26 cellular contexts compared by ENCODE assay signal in genomic region chr7:110905773-110906566, GRCh38.
DNase-seq lines count a peak whose midpoint lies in the region; ATAC-seq and TF ChIP-seq lines count a peak whose summit lies in the region.
"Had no signal": no experiment of that assay in that cellular context is flagged by ENCODE, and none has a peak within 500 bp of the region (broad histone marks: within the 10 kb centered on the region; RNA-seq: fewer than 3 reads in every experiment).

No MANE protein-coding gene starts in this region.

- DNase-seq in activated CD4-positive, alpha-beta T cell treated with anti-CD3 and anti-CD28 coated beads for 36 hours: no peak
- no peak for DNase-seq in activated CD4-positive, alpha-beta T cell treated with anti-CD3 and anti-CD28 coated beads, Interleukin-2, amount 50 U/mL, for 4 hours
- no peak for DNase-seq in natural killer cell treated with Interleukin-12 subunit alpha and Interleukin-12 subunit beta and Interleukin-15 and Interleukin-18, amount 100 ng/mL, for 72 hours (ENCODE audit: low spot score)
- DNase-seq in natural killer cell (no peak), sciatic nerve (ENCODE audit: low spot score) (no peak), H4 (ENCODE audit: low spot score) (no peak)
- no peak for DNase-seq in activated naive CD8-positive, alpha-beta T cell treated with anti-CD3 and anti-CD28 coated beads, Interleukin-2, amount 10 ng/mL, durations not matched to agents 7 days and 5 days
- DNase-seq in stimulated activated naive CD8-positive, alpha-beta T cell treated with anti-CD3 and anti-CD28 coated beads, Interleukin-15, amount 100 ng/mL, for 72 hours: no peak
- DNase-seq: activated effector memory CD4-positive, alpha-beta T cell treated with anti-CD3 and anti-CD28 coated beads, Interleukin-2, amount 50 U/mL, for 16 hours; caudate nucleus; DND-41; erythroblast; GF-D8; hypothalamus; left colon; mammary epithelial cell; NCI-H1092; NCI-H187; NCI-H526; ovary; PC-9; SK-N-SH had no signal

- H3K36me3 Mint-ChIP-seq in activated CD4-positive, alpha-beta T cell treated with anti-CD3 and anti-CD28 coated beads for 36 hours (ENCODE audit: low read depth): peaks cover 2% of the 10 kb centered on the region
- H3K36me3 Mint-ChIP-seq in natural killer cell treated with Interleukin-12 subunit alpha and Interleukin-12 subunit beta and Interleukin-15 and Interleukin-18, amount 100 ng/mL, for 72 hours: peaks cover 5% of the 10 kb centered on the region
- peaks cover 9% of the 10 kb centered on the region for H3K36me3 Mint-ChIP-seq in natural killer cell
- H3K36me3 Mint-ChIP-seq in activated naive CD8-positive, alpha-beta T cell treated with anti-CD3 and anti-CD28 coated beads, Interleukin-2, amount 10 ng/mL, durations not matched to agents 7 days and 5 days: peaks cover 32% of the 10 kb centered on the region
- H3K36me3 Mint-ChIP-seq: IgD-negative memory B cell had no signal

- intact Hi-C loops in activated CD4-positive, alpha-beta T cell treated with anti-CD3 and anti-CD28 coated beads for 36 hours (cut with DNase I, micrococcal nuclease): no loop called here
- intact Hi-C loops in natural killer cell (cut with micrococcal nuclease) (no loop called here), sciatic nerve (cut with DNase I) (no loop called here)

- no peaks in the 10 kb centered on the region for H3K27me3 Mint-ChIP-seq in activated CD4-positive, alpha-beta T cell treated with anti-CD3 and anti-CD28 coated beads for 36 hours
- no peaks in the 10 kb centered on the region for H3K27me3 Mint-ChIP-seq in natural killer cell treated with Interleukin-12 subunit alpha and Interleukin-12 subunit beta and Interleukin-15 and Interleukin-18, amount 100 ng/mL, for 72 hours
- H3K27me3 Mint-ChIP-seq in natural killer cell (ENCODE audit: low read depth in 2 of 2): no peaks in the 10 kb centered on the region
- H3K27me3 Mint-ChIP-seq in activated naive CD8-positive, alpha-beta T cell treated with anti-CD3 and anti-CD28 coated beads, Interleukin-2, amount 10 ng/mL, durations not matched to agents 7 days and 5 days: no peaks in the 10 kb centered on the region
- no peaks in the 10 kb centered on the region for H3K27me3 Mint-ChIP-seq in stimulated activated naive CD8-positive, alpha-beta T cell treated with anti-CD3 and anti-CD28 coated beads, Interleukin-15, amount 100 ng/mL, for 72 hours
- H3K27me3 Mint-ChIP-seq: dendritic cell treated with granulocyte-macrophage colony-stimulating factor and Interleukin-4, amounts not matched to agents 40 ng/mL and 50 ng/mL, for 4 days; IgD-negative memory B cell had no signal

- CTCF ChIA-PET in activated CD4-positive, alpha-beta T cell treated with anti-CD3 and anti-CD28 coated beads for 36 hours (lab: Charles Lee): no interaction called here

- no peak overlapping the region for H3K4me3 Mint-ChIP-seq in activated CD4-positive, alpha-beta T cell treated with anti-CD3 and anti-CD28 coated beads for 36 hours
- H3K4me3 Mint-ChIP-seq in natural killer cell treated with Interleukin-12 subunit alpha and Interleukin-12 subunit beta and Interleukin-15 and Interleukin-18, amount 100 ng/mL, for 72 hours: peak overlapping the region; percentile 11
- H3K4me3 Mint-ChIP-seq in natural killer cell: no peak overlapping the region
- H3K4me3 Mint-ChIP-seq in activated naive CD8-positive, alpha-beta T cell treated with anti-CD3 and anti-CD28 coated beads, Interleukin-2, amount 10 ng/mL, durations not matched to agents 7 days and 5 days: peak overlapping the region; percentile 53
- no peak overlapping the region for H3K4me3 Mint-ChIP-seq in stimulated activated naive CD8-positive, alpha-beta T cell treated with anti-CD3 and anti-CD28 coated beads, Interleukin-15, amount 100 ng/mL, for 72 hours
- H3K4me3 Mint-ChIP-seq: dendritic cell treated with granulocyte-macrophage colony-stimulating factor and Interleukin-4, amounts not matched to agents 40 ng/mL and 50 ng/mL, for 4 days; neural crest cell had no signal

- no peak overlapping the region for H3K27ac Mint-ChIP-seq in activated CD4-positive, alpha-beta T cell treated with anti-CD3 and anti-CD28 coated beads for 36 hours
- H3K27ac Mint-ChIP-seq in natural killer cell treated with Interleukin-12 subunit alpha and Interleukin-12 subunit beta and Interleukin-15 and Interleukin-18, amount 100 ng/mL, for 72 hours: no peak overlapping the region
- no peak overlapping the region for H3K27ac Mint-ChIP-seq in natural killer cell
- H3K27ac Mint-ChIP-seq in activated naive CD8-positive, alpha-beta T cell treated with anti-CD3 and anti-CD28 coated beads, Interleukin-2, amount 10 ng/mL, durations not matched to agents 7 days and 5 days: peak overlapping the region; percentile 37
- H3K27ac Mint-ChIP-seq in stimulated activated naive CD8-positive, alpha-beta T cell treated with anti-CD3 and anti-CD28 coated beads, Interleukin-15, amount 100 ng/mL, for 72 hours: peak overlapping the region in 1 of 2 donors; percentile 6
- H3K27ac Mint-ChIP-seq: dendritic cell treated with granulocyte-macrophage colony-stimulating factor and Interleukin-4, amounts not matched to agents 40 ng/mL and 50 ng/mL, for 4 days; IgD-negative memory B cell had no signal

- ATAC-seq in activated CD4-positive, alpha-beta T cell treated with anti-CD3 and anti-CD28 coated beads for 36 hours: peak; percentile 65
- ATAC-seq in natural killer cell treated with Interleukin-12 subunit alpha and Interleukin-12 subunit beta and Interleukin-15 and Interleukin-18, amount 100 ng/mL, for 72 hours: peak in 1 of 2 donors; percentile 62
- no peak for ATAC-seq in natural killer cell
- peak; percentile 81 for ATAC-seq in activated naive CD8-positive, alpha-beta T cell treated with anti-CD3 and anti-CD28 coated beads, Interleukin-2, amount 10 ng/mL, durations not matched to agents 7 days and 5 days (ENCODE audit: low read depth)
- peak; percentile 69 for ATAC-seq in stimulated activated naive CD8-positive, alpha-beta T cell treated with anti-CD3 and anti-CD28 coated beads, Interleukin-15, amount 100 ng/mL, for 72 hours
- no peak for ATAC-seq in sciatic nerve
- ATAC-seq: left colon, Right ventricle myocardium inferior had no signal

- peaks cover 18% of the 10 kb centered on the region for H3K4me1 Mint-ChIP-seq in activated CD4-positive, alpha-beta T cell treated with anti-CD3 and anti-CD28 coated beads for 36 hours
- no peaks in the 10 kb centered on the region for H3K4me1 Mint-ChIP-seq in natural killer cell treated with Interleukin-12 subunit alpha and Interleukin-12 subunit beta and Interleukin-15 and Interleukin-18, amount 100 ng/mL, for 72 hours (ENCODE audit: low read depth in 2 of 2)
- H3K4me1 Mint-ChIP-seq in natural killer cell: no peaks in the 10 kb centered on the region
- peaks cover 26% of the 10 kb centered on the region for H3K4me1 Mint-ChIP-seq in activated naive CD8-positive, alpha-beta T cell treated with anti-CD3 and anti-CD28 coated beads, Interleukin-2, amount 10 ng/mL, durations not matched to agents 7 days and 5 days
- peaks cover 19% of the 10 kb centered on the region for H3K4me1 Mint-ChIP-seq in stimulated activated naive CD8-positive, alpha-beta T cell treated with anti-CD3 and anti-CD28 coated beads, Interleukin-15, amount 100 ng/mL, for 72 hours
- H3K4me1 Mint-ChIP-seq: IgD-negative memory B cell, neural crest cell had no signal

- POLR2A ChIA-PET in activated CD4-positive, alpha-beta T cell treated with anti-CD3 and anti-CD28 coated beads for 36 hours (lab: Charles Lee): no interaction called here
- POLR2A ChIA-PET in activated naive CD8-positive, alpha-beta T cell treated with anti-CD3 and anti-CD28 coated beads, Interleukin-2, amount 10 ng/mL, durations not matched to agents 7 days and 5 days (lab: Charles Lee): no interaction called here

- peaks cover 7% of the 10 kb centered on the region for H3K9me3 Mint-ChIP-seq in activated CD4-positive, alpha-beta T cell treated with anti-CD3 and anti-CD28 coated beads for 36 hours (ENCODE audit: low read depth)
- peaks cover 19% of the 10 kb centered on the region for H3K9me3 Mint-ChIP-seq in natural killer cell treated with Interleukin-12 subunit alpha and Interleukin-12 subunit beta and Interleukin-15 and Interleukin-18, amount 100 ng/mL, for 72 hours
- peaks cover 8 to 14% of the 10 kb centered on the region in 2 donors for H3K9me3 Mint-ChIP-seq in natural killer cell
- peaks cover 19% of the 10 kb centered on the region for H3K9me3 Mint-ChIP-seq in activated naive CD8-positive, alpha-beta T cell treated with anti-CD3 and anti-CD28 coated beads, Interleukin-2, amount 10 ng/mL, durations not matched to agents 7 days and 5 days
- peaks cover 0 to 5% of the 10 kb centered on the region in 2 donors for H3K9me3 Mint-ChIP-seq in stimulated activated naive CD8-positive, alpha-beta T cell treated with anti-CD3 and anti-CD28 coated beads, Interleukin-15, amount 100 ng/mL, for 72 hours

- TF ChIP-seq CTCF in natural killer cell (IDR thresholded peaks at IDR 0.05): no peak

Comparison
In these comparisons a context has a peak if more than half of its experiments do, and no peak if none do; other contexts are left out.
1. H3K4me3 Mint-ChIP-seq: peak in natural killer cell treated with Interleukin-12 subunit alpha and Interleukin-12 subunit beta and Interleukin-15 and Interleukin-18, amount 100 ng/mL, for 72 hours (single experiment) and activated naive CD8-positive, alpha-beta T cell treated with anti-CD3 and anti-CD28 coated beads, Interleukin-2, amount 10 ng/mL, durations not matched to agents 7 days and 5 days (single experiment); none in activated CD4-positive, alpha-beta T cell treated with anti-CD3 and anti-CD28 coated beads for 36 hours (single experiment), natural killer cell (single experiment) and stimulated activated naive CD8-positive, alpha-beta T cell treated with anti-CD3 and anti-CD28 coated beads, Interleukin-15, amount 100 ng/mL, for 72 hours (0 of 2).
2. ATAC-seq: peak in activated CD4-positive, alpha-beta T cell treated with anti-CD3 and anti-CD28 coated beads for 36 hours (single experiment), activated naive CD8-positive, alpha-beta T cell treated with anti-CD3 and anti-CD28 coated beads, Interleukin-2, amount 10 ng/mL, durations not matched to agents 7 days and 5 days (single experiment) and stimulated activated naive CD8-positive, alpha-beta T cell treated with anti-CD3 and anti-CD28 coated beads, Interleukin-15, amount 100 ng/mL, for 72 hours (single experiment); none in natural killer cell (0 of 3) and sciatic nerve (single experiment).